28 cellular contexts compared by ENCODE assay signal in genomic region chr10:85446852-85447251, GRCh38.
"Had no signal": no experiment of that assay in that cellular context is flagged by ENCODE, and none has a peak within 500 bp of the region (broad histone marks: within the 10 kb centered on the region; RNA-seq: fewer than 3 reads in every experiment).

No MANE protein-coding gene starts in this region.

- H3K36me3 Mint-ChIP-seq: activated naive CD8-positive, alpha-beta T cell; brain; naive thymus-derived CD8-positive, alpha-beta T cell had no signal

- H3K27ac Mint-ChIP-seq: activated B cell treated with CpG ODN at 0.5 μM for 24 hours; activated naive CD8-positive, alpha-beta T cell; naive thymus-derived CD8-positive, alpha-beta T cell; neural progenitor cell; T-helper 2 cell treated with Interferon-gamma antibody and Interleukin-4, amounts not matched to agents 5 μg/mL and 100 μg/mL, for 36 hours had no signal

- H3K27ac ChIP-seq: ascending aorta, coronary artery, dorsolateral prefrontal cortex, gastroesophageal sphincter, neural progenitor cell, spleen, suprapubic skin, tibial artery, upper lobe of right lung had no signal

- H3K27me3 Mint-ChIP-seq: activated B cell treated with CpG ODN at 0.5 μM for 24 hours had no signal

- H2AFZ ChIP-seq: neural progenitor cell had no signal

- H3K4me2 ChIP-seq: neural progenitor cell had no signal

- H3K9ac ChIP-seq: neural progenitor cell had no signal

- H3K4me1 ChIP-seq: ascending aorta, gastroesophageal sphincter, neural progenitor cell, spleen, suprapubic skin, tibial artery, upper lobe of right lung had no signal

- ATAC-seq: gastroesophageal sphincter; left colon; naive thymus-derived CD8-positive, alpha-beta T cell; right cardiac atrium; upper lobe of right lung had no signal

- H3K36me3 ChIP-seq: ascending aorta, gastroesophageal sphincter, neural progenitor cell, spleen, suprapubic skin, tibial artery, upper lobe of right lung had no signal

- H3K4me3 Mint-ChIP-seq: activated B cell treated with CpG ODN at 0.5 μM for 24 hours; activated naive CD8-positive, alpha-beta T cell; brain; naive thymus-derived CD8-positive, alpha-beta T cell; neural progenitor cell; T-helper 2 cell treated with Interferon-gamma antibody and Interleukin-4, amounts not matched to agents 5 μg/mL and 100 μg/mL, for 36 hours had no signal

- FAIRE-seq: kidney had no signal

- H3K9me3 Mint-ChIP-seq: activated B cell treated with CpG ODN at 0.5 μM for 24 hours; brain; T-helper 2 cell treated with Interferon-gamma antibody and Interleukin-4, amounts not matched to agents 5 μg/mL and 100 μg/mL, for 36 hours had no signal

- DNase-seq: activated B cell treated with CpG ODN at 0.5 μM for 24 hours; activated CD4-positive, alpha-beta T cell treated with anti-CD3 and anti-CD28 coated beads, Interleukin-2, amount 50 U/mL, for 4 hours; activated effector memory CD4-positive, alpha-beta T cell treated with Interleukin-2 at 50 U/mL for 16 hours; activated naive CD4-positive, alpha-beta T cell treated with Interleukin-2 at 50 U/mL for 16 hours; activated T-cell treated with anti-CD3 and anti-CD28 coated beads for 4 hours; dorsolateral prefrontal cortex; effector memory CD4-positive, alpha-beta T cell; hippocampal formation; kidney; left colon; midbrain; naive thymus-derived CD8-positive, alpha-beta T cell; occipital lobe; posterior cingulate gyrus; right cardiac atrium; spleen; stimulated activated naive CD4-positive, alpha-beta T cell; T-helper 1 cell; tibial artery; upper lobe of right lung had no signal

- H3K4me1 Mint-ChIP-seq: activated B cell treated with CpG ODN at 0.5 μM for 24 hours; naive thymus-derived CD8-positive, alpha-beta T cell had no signal

- H3K27me3 ChIP-seq: ascending aorta, gastroesophageal sphincter, neural progenitor cell, spleen, suprapubic skin, tibial artery, upper lobe of right lung had no signal

- H3K4me3 ChIP-seq: ascending aorta, coronary artery, dorsolateral prefrontal cortex, gastroesophageal sphincter, neural progenitor cell, spleen, suprapubic skin, tibial artery, upper lobe of right lung had no signal

- H3K9me3 ChIP-seq: ascending aorta, gastroesophageal sphincter, spleen, suprapubic skin, tibial artery, upper lobe of right lung had no signal
